In the genomic region with DNA sequence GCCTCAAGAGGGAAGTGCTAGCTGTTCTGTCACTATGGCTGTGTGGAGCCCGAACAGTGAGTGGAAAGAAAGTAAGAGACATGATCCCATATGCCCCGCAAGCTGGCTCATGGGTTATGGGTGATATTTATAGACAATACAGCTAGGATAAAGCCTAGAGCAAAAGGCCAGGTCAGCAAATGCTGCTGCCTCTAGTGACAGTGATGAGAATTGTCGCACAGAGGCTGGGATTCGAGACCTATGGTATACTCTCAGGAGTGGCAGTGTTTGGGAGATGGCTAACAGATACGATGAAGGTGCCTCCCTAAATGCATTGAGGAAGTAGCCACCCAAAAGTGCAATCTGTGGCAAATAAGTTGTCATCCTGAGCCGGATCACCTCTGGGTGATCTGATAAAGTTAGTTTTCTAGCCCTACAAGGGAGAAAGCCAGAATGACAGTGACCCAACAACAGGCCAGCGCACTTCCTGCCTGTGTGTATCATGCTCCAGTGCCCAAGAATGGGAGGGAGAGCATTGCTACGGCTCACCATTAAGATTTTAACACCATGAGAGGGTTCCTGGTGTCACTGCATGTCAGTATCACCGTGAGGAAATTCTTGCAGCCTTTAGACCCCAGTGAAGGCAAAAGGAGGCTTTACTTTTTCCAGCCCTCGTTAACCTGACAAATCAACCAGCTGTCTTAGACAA, we compare ENCODE assay signal across 12 cellular contexts.
DNase-seq lines count a peak whose midpoint lies in the region; ATAC-seq, FAIRE-seq and TF ChIP-seq lines count a peak whose summit lies in the region.
"Had no signal": no experiment of that assay in that cellular context is flagged by ENCODE, and none has a peak within 500 bp of the region (broad histone marks: within the 10 kb centered on the region; RNA-seq: fewer than 3 reads in every experiment).

No MANE protein-coding gene starts in this region.

- no peak overlapping the region for H3K4me2 ChIP-seq in PC-3 (ENCODE audit: low read length)
- no peak overlapping the region for H3K4me2 ChIP-seq in hepatocyte

- no peak overlapping the region for H3K9ac ChIP-seq in PC-3 (ENCODE audit: low read length)

- no peak for FAIRE-seq in RCC 7860 (lab: Jason Lieb, UNC)

- peaks cover 9% of the 10 kb centered on the region for H3K4me1 ChIP-seq in PC-3 (ENCODE audit: insufficient read depth, low read length)
- no peaks in the 10 kb centered on the region for H3K4me1 ChIP-seq in hepatocyte (ENCODE audit: insufficient read depth)
- H3K4me1 ChIP-seq: gastroesophageal sphincter had no signal

- intact Hi-C loops in PC-3 (cut with micrococcal nuclease), result no loop called here

- CTCF ChIA-PET in PC-3 (lab: Charles Lee), result interaction anchor here (1.3 kb wide), 1 partner anchor 342 kb away, joined by 3 read pairs; no protein-coding TSS in a partner anchor

- H3K27ac ChIP-seq in PC-3 (ENCODE audit: low read length) (no peak overlapping the region), hepatocyte (no peak overlapping the region)
- H3K27ac ChIP-seq: gastroesophageal sphincter had no signal

- H3K27me3 ChIP-seq in PC-3 (ENCODE audit: low read length), result no peaks in the 10 kb centered on the region
- H3K27me3 ChIP-seq in hepatocyte, result peaks cover 6% of the 10 kb centered on the region

- TF ChIP-seq CTCF in PC-3 (conservative IDR thresholded peaks at IDR 0.05; ENCODE audit: low read depth, low read length), result peak; percentile 48
- TF ChIP-seq CTCF in hepatocyte (IDR thresholded peaks at IDR 0.05; ENCODE audit: poor library complexity), result peak; percentile 6

- H3K9me2 ChIP-seq in PC-3 (replicated peaks; ENCODE audit: low read length) (no peaks in the 10 kb centered on the region), hepatocyte (replicated peaks; ENCODE audit: insufficient read depth) (no peaks in the 10 kb centered on the region)

- no TSS peak for BruUV-seq in PC-3 (replicated peaks; lab: Mats Ljungman, UMichigan)

- H3K9me3 ChIP-seq in PC-3 (ENCODE audit: low read length) (no peaks in the 10 kb centered on the region), hepatocyte (ENCODE audit: low read depth) (no peaks in the 10 kb centered on the region)
- H3K9me3 ChIP-seq: gastroesophageal sphincter had no signal

- H3K79me2 ChIP-seq in PC-3 (ENCODE audit: low read length) (no peaks in the 10 kb centered on the region), hepatocyte (no peaks in the 10 kb centered on the region)

- peak; percentile 55 for ATAC-seq in PC-3
- ATAC-seq: gastroesophageal sphincter had no signal

- H3F3A ChIP-seq in PC-3 (ENCODE audit: low read length, unreplicated experiment), result no peaks in the 10 kb centered on the region

- H3K4me3 ChIP-seq in PC-3 (ENCODE audit: low read length) (no peak overlapping the region), hepatocyte (no peak overlapping the region)
- H3K4me3 ChIP-seq: gastroesophageal sphincter had no signal

- no peaks in the 10 kb centered on the region for H3K36me3 ChIP-seq in PC-3 (ENCODE audit: low read depth, low read length)
- H3K36me3 ChIP-seq in hepatocyte (replicated peaks; ENCODE audit: insufficient read depth, low read depth), result no peaks in the 10 kb centered on the region
- H3K36me3 ChIP-seq: gastroesophageal sphincter had no signal

- 64% methylated on average over 10 of the region's 10 CpGs for WGBS in hepatocyte (ENCODE audit: low lambda C conversion rate, missing lambda C conversion rate)

- DNase-seq in DMS153 treated with DMSO at 0.1 percent for 48 hours (lab: John Stamatoyannopoulos, UW; ENCODE audit: unreplicated experiment) (peak; percentile 11), H4 (ENCODE audit: low spot score) (peak; percentile 26), PC-3 (peak; percentile 48), hepatocyte (ENCODE audit: low spot score) (no peak), C1 segment of cervical spinal cord (lab: John Stamatoyannopoulos, UW) (no peak), NOMO-1 treated with dmso at 0.1 percent for 144 hours (lab: John Stamatoyannopoulos, UW; ENCODE audit: unreplicated experiment) (no peak), RCC 7860 (ENCODE audit: low spot score) (no peak), cerebellar nuclear complex (lab: John Stamatoyannopoulos, UW) (no peak)
- DNase-seq: activated CD4-positive, alpha-beta T cell treated with anti-CD3 and anti-CD28 coated beads for 48 hours; anterior cingulate cortex; NCI-H1417 had no signal

- H2AFZ ChIP-seq in PC-3 (ENCODE audit: low read length) (no peak overlapping the region), hepatocyte (no peak overlapping the region)

- no peaks in the 10 kb centered on the region for H4K20me1 ChIP-seq in PC-3 (ENCODE audit: low read length)
- no peaks in the 10 kb centered on the region for H4K20me1 ChIP-seq in hepatocyte (ENCODE audit: insufficient read depth, poor library complexity, severe bottlenecking)

- POLR2A ChIA-PET in PC-3 (lab: Charles Lee; ENCODE audit: unreplicated experiment), result no interaction called here

Comparison
In these comparisons a context has a peak if more than half of its experiments do, and no peak if none do; other contexts are left out.
1. DNase-seq: peak in DMS153 treated with DMSO at 0.1 percent for 48 hours (single experiment), H4 (single experiment) and PC-3 (single experiment); none in hepatocyte (single experiment), C1 segment of cervical spinal cord (0 of 14), NOMO-1 treated with dmso at 0.1 percent for 144 hours (single experiment), RCC 7860 (single experiment) and cerebellar nuclear complex (0 of 2).